In the genomic region with DNA sequence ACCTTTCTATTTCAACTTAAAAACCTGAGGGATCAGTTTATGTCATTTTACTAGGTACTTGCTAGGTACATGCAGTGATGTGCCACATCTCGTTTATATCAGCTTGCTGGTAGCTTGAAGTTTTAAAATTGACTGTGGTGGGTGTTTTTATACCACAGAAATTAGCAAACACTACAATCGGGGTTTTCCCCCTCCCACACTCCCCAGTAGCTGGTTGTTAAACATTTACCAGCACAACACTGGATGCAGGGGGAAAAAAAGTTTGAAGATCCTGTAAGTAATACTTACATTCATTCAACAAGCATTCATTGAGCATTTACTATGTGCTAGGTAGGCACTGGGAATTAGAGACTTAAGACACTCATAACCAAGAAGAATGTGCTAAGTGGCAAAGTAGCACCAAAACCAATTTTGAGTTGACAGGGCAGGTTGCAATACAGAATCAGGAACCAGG, we compare ENCODE assay signal across 12 cellular contexts. TPM values are rescaled to one million over a fixed set of nuclear protein-coding genes. Genes with fewer than 3 reads are reported as not detected.
A peak's percentile ranks its signal among the peaks of the same experiment; 100 is the strongest.
DNase-seq lines count a peak whose midpoint lies in the region; ATAC-seq and TF ChIP-seq lines count a peak whose summit lies in the region.
"Had no signal": no experiment of that assay in that cellular context is flagged by ENCODE, and none has a peak within 500 bp of the region (broad histone marks: within the 10 kb centered on the region; RNA-seq: fewer than 3 reads in every experiment).

No MANE protein-coding gene starts in this region.

- ATAC-seq in HG02763 (IDR thresholded peaks at IDR 0.05; ENCODE audit: unreplicated experiment) (peak; percentile 61), lower lobe of right lung (no peak), HG03097 (IDR thresholded peaks at IDR 0.05; ENCODE audit: low FRiP score, unreplicated experiment) (no peak)
- ATAC-seq in activated T-cell treated with anti-CD3 and anti-CD28 coated beads, Interleukin-2, amount 50 U/mL, for 4 hours = peak; percentile 75 to 81

- H3K27me3 Mint-ChIP-seq in activated T-cell treated with anti-CD3 and anti-CD28 coated beads, Interleukin-2, amount 50 U/mL, for 4 hours (ENCODE audit: low read depth) = peaks cover 2% of the 10 kb centered on the region

- TF ChIP-seq CTCF in lower lobe of right lung (IDR thresholded peaks at IDR 0.05) (no peak), WERI-Rb-1 (IDR thresholded peaks at IDR 0.05; ENCODE audit: low read depth, low read length) (no peak)

- no peak overlapping the region for H3K27ac ChIP-seq in lower lobe of right lung
- no peak overlapping the region for H3K27ac ChIP-seq in WERI-Rb-1
- H3K27ac ChIP-seq: ovary had no signal

- peak; percentile 25 to 36 for DNase-seq in activated CD4-positive, alpha-beta T cell treated with anti-CD3 and anti-CD28 coated beads for 24 hours (ENCODE audit: low read depth in 2 of 2)
- no peak for DNase-seq in activated CD4-positive, alpha-beta T cell treated with anti-CD3 and anti-CD28 coated beads, Interleukin-2, amount 50 U/mL, for 1 hour
- peak; percentile 8 for DNase-seq in activated T-cell treated with anti-CD3 and anti-CD28 coated beads, Interleukin-2, amount 50 U/mL, for 4 hours
- DNase-seq in stimulated activated CD8-positive, alpha-beta memory T cell treated with anti-CD3 and anti-CD28 coated beads, Interleukin-4, amount 100 ng/mL, for 24 hours (ENCODE audit: low read depth) = peak; percentile 22
- DNase-seq in lower lobe of right lung (no peak), WERI-Rb-1 (no peak)
- DNase-seq: NCI-H1417, ovary, substantia nigra had no signal

- no peak overlapping the region for H3K4me3 Mint-ChIP-seq in activated T-cell treated with anti-CD3 and anti-CD28 coated beads, Interleukin-2, amount 50 U/mL, for 4 hours

- intact Hi-C loops in lower lobe of right lung (cut with DNase I) = no loop called here

- H3K9me3 ChIP-seq in lower lobe of right lung = no peaks in the 10 kb centered on the region
- H3K9me3 ChIP-seq in WERI-Rb-1 (ENCODE audit: severe bottlenecking) = no peaks in the 10 kb centered on the region
- H3K9me3 ChIP-seq: ovary had no signal

- H3K4me1 ChIP-seq in lower lobe of right lung = peaks cover 4% of the 10 kb centered on the region

- no peaks in the 10 kb centered on the region for H3K9me3 Mint-ChIP-seq in activated T-cell treated with anti-CD3 and anti-CD28 coated beads, Interleukin-2, amount 50 U/mL, for 4 hours
- H3K9me3 Mint-ChIP-seq: activated T-helper 2 cell treated with anti-CD3 and anti-CD28 coated beads, Interferon-gamma antibody, Interleukin-2, Interleukin-4, amounts not matched to agents 10 μg/mL and 5 μg/mL and 100 μg/mL, durations not matched to agents 14 hours and 24 hours and 36 hours had no signal

- H3K27me3 ChIP-seq in lower lobe of right lung (ENCODE audit: low read depth) = no peaks in the 10 kb centered on the region
- H3K27me3 ChIP-seq in WERI-Rb-1 (ENCODE audit: insufficient read depth, low read depth, severe bottlenecking) = no peaks in the 10 kb centered on the region
- H3K27me3 ChIP-seq: ovary had no signal

- H3K4me1 Mint-ChIP-seq in activated T-cell treated with anti-CD3 and anti-CD28 coated beads, Interleukin-2, amount 50 U/mL, for 4 hours (ENCODE audit: low read depth) = peaks cover 38% of the 10 kb centered on the region

- H3K36me3 ChIP-seq in lower lobe of right lung (no peaks in the 10 kb centered on the region), WERI-Rb-1 (no peaks in the 10 kb centered on the region)
- H3K36me3 ChIP-seq: ovary had no signal

- H3K4me3 ChIP-seq in lower lobe of right lung = no peak overlapping the region
- H3K4me3 ChIP-seq in WERI-Rb-1 (ENCODE audit: low read depth, low read length) = no peak overlapping the region
- H3K4me3 ChIP-seq: ovary had no signal

- no peaks in the 10 kb centered on the region for H3K36me3 Mint-ChIP-seq in activated T-cell treated with anti-CD3 and anti-CD28 coated beads, Interleukin-2, amount 50 U/mL, for 4 hours (ENCODE audit: insufficient read depth)

RNA-seq across cellular contexts. Expression of a gene that starts 32.6 kb away (rescaled TPM):
- total RNA-seq in activated T-cell treated with anti-CD3 and anti-CD28 coated beads, Interleukin-2, amount 50 U/mL, for 4 hours = 1 to 10 TPM; 4.7 to 5.3 (median 4.7) TPM
- total RNA-seq in lower lobe of right lung = 20.0 TPM

Comparison
In these comparisons a context has a peak if more than half of its experiments do, and no peak if none do; other contexts are left out.
1. DNase-seq: peak in activated CD4-positive, alpha-beta T cell treated with anti-CD3 and anti-CD28 coated beads for 24 hours (2 of 2), activated T-cell treated with anti-CD3 and anti-CD28 coated beads, Interleukin-2, amount 50 U/mL, for 4 hours (single experiment) and stimulated activated CD8-positive, alpha-beta memory T cell treated with anti-CD3 and anti-CD28 coated beads, Interleukin-4, amount 100 ng/mL, for 24 hours (single experiment); none in activated CD4-positive, alpha-beta T cell treated with anti-CD3 and anti-CD28 coated beads, Interleukin-2, amount 50 U/mL, for 1 hour (single experiment), lower lobe of right lung (single experiment) and WERI-Rb-1 (single experiment).
2. ATAC-seq: peak in HG02763 (single experiment) and activated T-cell treated with anti-CD3 and anti-CD28 coated beads, Interleukin-2, amount 50 U/mL, for 4 hours (2 of 2); none in lower lobe of right lung (0 of 2) and HG03097 (single experiment).